Comparison of ENCODE assay signal across 17 cellular contexts in the genomic region with DNA sequence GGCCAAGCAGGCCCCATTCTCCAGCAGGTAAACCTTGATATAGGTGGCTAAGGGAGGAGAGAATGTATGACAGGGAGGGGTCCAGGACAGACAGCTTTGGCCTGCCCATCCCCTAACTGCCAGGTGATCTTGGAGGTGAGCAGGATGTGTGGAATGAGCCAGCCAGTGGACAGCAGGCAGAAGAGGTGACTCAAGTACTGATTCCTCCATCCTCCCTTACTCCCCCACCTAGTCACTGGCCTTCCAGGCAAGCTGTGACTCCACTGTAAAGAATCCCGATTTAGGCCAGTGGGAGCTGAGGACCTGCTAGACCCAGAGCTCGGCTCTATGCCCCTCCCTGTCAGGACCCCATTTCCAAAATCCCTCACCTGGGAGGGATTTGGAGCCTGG. TPM values are rescaled to one million over a fixed set of nuclear protein-coding genes. Genes with fewer than 3 reads are reported as not detected.
DNase-seq lines count a peak whose midpoint lies in the region; ATAC-seq and TF ChIP-seq lines count a peak whose summit lies in the region.
"Had no signal": no experiment of that assay in that cellular context is flagged by ENCODE, and none has a peak within 500 bp of the region (broad histone marks: within the 10 kb centered on the region; RNA-seq: fewer than 3 reads in every experiment).

No MANE protein-coding gene starts in this region.

- POLR2A ChIA-PET in activated CD4-positive, alpha-beta memory T cell treated with anti-CD3 and anti-CD28 coated beads, Interleukin-2, amount 10 ng/mL, durations not matched to agents 7 days and 5 days (lab: Charles Lee) = interaction anchor here (0.9 kb wide), 1 partner anchor 62 kb away, joined by 5 read pairs; a partner anchor contains a TSS

- peak overlapping the region in 1 of 10 experiments; percentile 22; a peak in 1 of 20 replicates for H3K4me3 ChIP-seq in BLaER1 treated with 17β-estradiol and CSF1 and Interleukin-3, amounts not matched to agents 10 nM and 100 nM
- H3K4me3 ChIP-seq in DND-41 (ENCODE audit: low read depth in 1 of 2, low read length in 2 of 2) = no peak overlapping the region
- H3K4me3 ChIP-seq: GM23248, heart right ventricle, right atrium auricular region had no signal

- TF ChIP-seq CTCF in DND-41 (IDR thresholded peaks at IDR 0.05; ENCODE audit: borderline replicate concordance, extremely low read depth, low read length, poor library complexity, severe bottlenecking) = no peak

- H3K9me3 Mint-ChIP-seq in activated CD4-positive, alpha-beta memory T cell treated with anti-CD3 and anti-CD28 coated beads, Interleukin-2, amount 10 ng/mL, durations not matched to agents 7 days and 5 days = no peaks in the 10 kb centered on the region

- H3K4me3 Mint-ChIP-seq in activated CD4-positive, alpha-beta memory T cell treated with anti-CD3 and anti-CD28 coated beads, Interleukin-2, amount 10 ng/mL, durations not matched to agents 7 days and 5 days = no peak overlapping the region

- peaks cover 0 to 11% (median 0%) of the 10 kb centered on the region in 11 experiments; a peak in 3 of 22 replicates for H4K20me1 ChIP-seq in BLaER1 treated with 17β-estradiol and CSF1 and Interleukin-3, amounts not matched to agents 10 nM and 100 nM
- H4K20me1 ChIP-seq in DND-41 (ENCODE audit: insufficient read depth, low read length) = no peaks in the 10 kb centered on the region

- no peaks in the 10 kb centered on the region for H3K27me3 Mint-ChIP-seq in activated CD4-positive, alpha-beta memory T cell treated with anti-CD3 and anti-CD28 coated beads, Interleukin-2, amount 10 ng/mL, durations not matched to agents 7 days and 5 days

- H3K27me3 ChIP-seq in BLaER1 treated with 17β-estradiol and CSF1 and Interleukin-3, amounts not matched to agents 10 nM and 100 nM = no peaks in the 10 kb centered on the region
- no peaks in the 10 kb centered on the region for H3K27me3 ChIP-seq in DND-41 (ENCODE audit: insufficient read depth, low read length, poor library complexity)
- H3K27me3 ChIP-seq: heart right ventricle, neutrophil, right atrium auricular region had no signal

- H3K4me2 ChIP-seq in BLaER1 treated with 17β-estradiol and CSF1 and Interleukin-3, amounts not matched to agents 10 nM and 100 nM = peak overlapping the region in 9 of 11 experiments; percentile 14 to 90 (median 73); a peak in 16 of 22 replicates
- H3K4me2 ChIP-seq in DND-41 (ENCODE audit: insufficient read depth, low read length) = no peak overlapping the region

- ATAC-seq in DND-41 (ENCODE audit: insufficient read depth, low read depth) (no peak), left colon (peak; percentile 57)
- ATAC-seq: heart right ventricle had no signal

- CTCF ChIA-PET in activated CD4-positive, alpha-beta memory T cell treated with anti-CD3 and anti-CD28 coated beads, Interleukin-2, amount 10 ng/mL, durations not matched to agents 7 days and 5 days (lab: Charles Lee) = no interaction called here

- H3K4me1 ChIP-seq in BLaER1 treated with 17β-estradiol and CSF1 and Interleukin-3, amounts not matched to agents 10 nM and 100 nM = peaks cover 43 to 91% (median 81%) of the 10 kb centered on the region in 10 experiments
- peaks cover 18% of the 10 kb centered on the region for H3K4me1 ChIP-seq in DND-41 (ENCODE audit: insufficient read depth, low read length)

- DNase-seq in DND-41 (no peak), left colon (no peak), amniotic stem cell (lab: John Stamatoyannopoulos, UW) (no peak), GM19240 (ENCODE audit: insufficient read length, low spot score) (no peak)
- DNase-seq in activated CD4-positive, alpha-beta memory T cell treated with anti-CD3 and anti-CD28 coated beads, Interleukin-2, amount 10 ng/mL, durations not matched to agents 7 days and 5 days = no peak
- DNase-seq in stimulated activated CD8-positive, alpha-beta memory T cell treated with anti-CD3 and anti-CD28 coated beads, Interleukin-4, amount 100 ng/mL, for 48 hours = no peak
- DNase-seq: activated T-cell treated with anti-CD3 and anti-CD28 coated beads for 4 hours, GM23248, heart right ventricle, midbrain, MV-4-11, NCI-H2081 treated with DMSO at 0.1 percent for 48 hours, NCI-H524, SIG-M5 had no signal

- H3K36me3 ChIP-seq in BLaER1 treated with 17β-estradiol and CSF1 and Interleukin-3, amounts not matched to agents 10 nM and 100 nM = peaks cover 0 to 37% (median 9%) of the 10 kb centered on the region in 11 experiments; a peak in 4 of 22 replicates
- peaks cover 24% of the 10 kb centered on the region for H3K36me3 ChIP-seq in DND-41 (ENCODE audit: insufficient read depth, low read length)
- H3K36me3 ChIP-seq: heart right ventricle, neutrophil, right atrium auricular region had no signal

- H3K27ac ChIP-seq in BLaER1 treated with 17β-estradiol and CSF1 and Interleukin-3, amounts not matched to agents 10 nM and 100 nM = peak overlapping the region in 3 of 11 experiments; percentile 24 to 61 (median 42); a peak in 4 of 22 replicates
- H3K27ac ChIP-seq in DND-41 (ENCODE audit: low read length) = peak overlapping the region; percentile 56
- H3K27ac ChIP-seq: GM23248, heart right ventricle, neutrophil, right atrium auricular region had no signal

- peak overlapping the region in 1 of 11 experiments; percentile 45; a peak in 1 of 22 replicates for H3K9ac ChIP-seq in BLaER1 treated with 17β-estradiol and CSF1 and Interleukin-3, amounts not matched to agents 10 nM and 100 nM
- H3K9ac ChIP-seq in DND-41 (ENCODE audit: low read depth, low read length) = no peak overlapping the region; the same call in 1 of the 2 replicates
- H3K9ac ChIP-seq: GM23248 had no signal

- H3K4me1 Mint-ChIP-seq in activated CD4-positive, alpha-beta memory T cell treated with anti-CD3 and anti-CD28 coated beads, Interleukin-2, amount 10 ng/mL, durations not matched to agents 7 days and 5 days = peaks cover 26% of the 10 kb centered on the region

- peak overlapping the region; percentile 65 for H3K27ac Mint-ChIP-seq in activated CD4-positive, alpha-beta memory T cell treated with anti-CD3 and anti-CD28 coated beads, Interleukin-2, amount 10 ng/mL, durations not matched to agents 7 days and 5 days

- intact Hi-C loops in left colon (cut with DNase I, micrococcal nuclease) = loop anchor here in 1 of 2 donors (10.0 kb wide), 1 partner anchor 326 kb away; no protein-coding TSS in a partner anchor

- no peaks in the 10 kb centered on the region for H3K9me3 ChIP-seq in BLaER1 treated with 17β-estradiol and CSF1 and Interleukin-3, amounts not matched to agents 10 nM and 100 nM (replicated peaks in 1 of 11)
- no peaks in the 10 kb centered on the region for H3K9me3 ChIP-seq in DND-41 (ENCODE audit: insufficient read depth, low read length, severe bottlenecking)
- H3K9me3 ChIP-seq: heart right ventricle, neutrophil, right atrium auricular region had no signal

- H3K36me3 Mint-ChIP-seq in activated CD4-positive, alpha-beta memory T cell treated with anti-CD3 and anti-CD28 coated beads, Interleukin-2, amount 10 ng/mL, durations not matched to agents 7 days and 5 days (ENCODE audit: low read depth) = no peaks in the 10 kb centered on the region

- no peaks in the 10 kb centered on the region for H3K79me2 ChIP-seq in DND-41 (ENCODE audit: insufficient read depth, low read length)

- no peak overlapping the region for H2AFZ ChIP-seq in DND-41 (ENCODE audit: low read depth, low read length)
- H2AFZ ChIP-seq: GM23248 had no signal

RNA-seq across cellular contexts. Expression of a gene that starts 36.6 kb away (rescaled TPM):
- total RNA-seq in activated CD4-positive, alpha-beta memory T cell treated with anti-CD3 and anti-CD28 coated beads, Interleukin-2, amount 10 ng/mL, durations not matched to agents 7 days and 5 days = 1 to 10 TPM; 5.6 to 6.1 TPM
- 10 to 100 TPM in 1 of 2 donors, 1 to 10 TPM in 1; 6.4 to 15.6 TPM for total RNA-seq in left colon
- total RNA-seq: GM23248 had no signal
